1 cellular context compared by ENCODE assay signal in the genomic region with DNA sequence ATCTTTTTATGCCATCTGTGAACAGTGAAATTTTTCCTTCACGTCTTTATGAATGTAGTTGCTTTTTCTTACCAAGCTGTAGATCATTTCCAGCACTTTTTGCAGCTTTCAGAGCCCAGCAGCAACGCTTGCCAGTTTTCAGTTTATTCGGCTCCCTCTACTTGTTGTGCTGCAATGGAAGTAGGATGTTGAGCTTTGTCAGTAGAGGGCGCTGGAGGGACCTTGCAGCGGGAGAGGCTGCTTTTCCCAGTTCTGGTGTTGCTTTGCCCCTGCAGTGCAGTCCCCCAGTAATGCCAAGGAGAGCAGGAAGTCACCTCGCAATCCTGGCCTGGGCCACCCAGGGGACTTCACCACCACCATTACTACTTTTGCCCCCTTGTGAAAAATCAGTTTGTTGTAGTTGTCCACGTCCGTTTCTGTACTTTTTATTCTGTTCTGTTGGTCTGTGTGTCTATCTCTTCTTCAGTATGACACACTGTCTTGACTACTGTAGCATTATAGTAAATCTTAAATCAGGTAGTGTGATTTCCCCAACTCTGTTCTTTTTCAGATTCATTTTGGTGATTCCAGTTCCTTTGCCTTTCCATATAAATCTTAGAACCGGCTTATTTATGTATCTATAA.
TF ChIP-seq lines count a peak whose summit lies in the region.

No MANE protein-coding gene starts in this region.

TF ChIP-seq in GM23338, 12 proteins besides CTCF, POLR2A, EP300 and RAD21 (continued from another document):
- TF ChIP-seq, protein P1, sequence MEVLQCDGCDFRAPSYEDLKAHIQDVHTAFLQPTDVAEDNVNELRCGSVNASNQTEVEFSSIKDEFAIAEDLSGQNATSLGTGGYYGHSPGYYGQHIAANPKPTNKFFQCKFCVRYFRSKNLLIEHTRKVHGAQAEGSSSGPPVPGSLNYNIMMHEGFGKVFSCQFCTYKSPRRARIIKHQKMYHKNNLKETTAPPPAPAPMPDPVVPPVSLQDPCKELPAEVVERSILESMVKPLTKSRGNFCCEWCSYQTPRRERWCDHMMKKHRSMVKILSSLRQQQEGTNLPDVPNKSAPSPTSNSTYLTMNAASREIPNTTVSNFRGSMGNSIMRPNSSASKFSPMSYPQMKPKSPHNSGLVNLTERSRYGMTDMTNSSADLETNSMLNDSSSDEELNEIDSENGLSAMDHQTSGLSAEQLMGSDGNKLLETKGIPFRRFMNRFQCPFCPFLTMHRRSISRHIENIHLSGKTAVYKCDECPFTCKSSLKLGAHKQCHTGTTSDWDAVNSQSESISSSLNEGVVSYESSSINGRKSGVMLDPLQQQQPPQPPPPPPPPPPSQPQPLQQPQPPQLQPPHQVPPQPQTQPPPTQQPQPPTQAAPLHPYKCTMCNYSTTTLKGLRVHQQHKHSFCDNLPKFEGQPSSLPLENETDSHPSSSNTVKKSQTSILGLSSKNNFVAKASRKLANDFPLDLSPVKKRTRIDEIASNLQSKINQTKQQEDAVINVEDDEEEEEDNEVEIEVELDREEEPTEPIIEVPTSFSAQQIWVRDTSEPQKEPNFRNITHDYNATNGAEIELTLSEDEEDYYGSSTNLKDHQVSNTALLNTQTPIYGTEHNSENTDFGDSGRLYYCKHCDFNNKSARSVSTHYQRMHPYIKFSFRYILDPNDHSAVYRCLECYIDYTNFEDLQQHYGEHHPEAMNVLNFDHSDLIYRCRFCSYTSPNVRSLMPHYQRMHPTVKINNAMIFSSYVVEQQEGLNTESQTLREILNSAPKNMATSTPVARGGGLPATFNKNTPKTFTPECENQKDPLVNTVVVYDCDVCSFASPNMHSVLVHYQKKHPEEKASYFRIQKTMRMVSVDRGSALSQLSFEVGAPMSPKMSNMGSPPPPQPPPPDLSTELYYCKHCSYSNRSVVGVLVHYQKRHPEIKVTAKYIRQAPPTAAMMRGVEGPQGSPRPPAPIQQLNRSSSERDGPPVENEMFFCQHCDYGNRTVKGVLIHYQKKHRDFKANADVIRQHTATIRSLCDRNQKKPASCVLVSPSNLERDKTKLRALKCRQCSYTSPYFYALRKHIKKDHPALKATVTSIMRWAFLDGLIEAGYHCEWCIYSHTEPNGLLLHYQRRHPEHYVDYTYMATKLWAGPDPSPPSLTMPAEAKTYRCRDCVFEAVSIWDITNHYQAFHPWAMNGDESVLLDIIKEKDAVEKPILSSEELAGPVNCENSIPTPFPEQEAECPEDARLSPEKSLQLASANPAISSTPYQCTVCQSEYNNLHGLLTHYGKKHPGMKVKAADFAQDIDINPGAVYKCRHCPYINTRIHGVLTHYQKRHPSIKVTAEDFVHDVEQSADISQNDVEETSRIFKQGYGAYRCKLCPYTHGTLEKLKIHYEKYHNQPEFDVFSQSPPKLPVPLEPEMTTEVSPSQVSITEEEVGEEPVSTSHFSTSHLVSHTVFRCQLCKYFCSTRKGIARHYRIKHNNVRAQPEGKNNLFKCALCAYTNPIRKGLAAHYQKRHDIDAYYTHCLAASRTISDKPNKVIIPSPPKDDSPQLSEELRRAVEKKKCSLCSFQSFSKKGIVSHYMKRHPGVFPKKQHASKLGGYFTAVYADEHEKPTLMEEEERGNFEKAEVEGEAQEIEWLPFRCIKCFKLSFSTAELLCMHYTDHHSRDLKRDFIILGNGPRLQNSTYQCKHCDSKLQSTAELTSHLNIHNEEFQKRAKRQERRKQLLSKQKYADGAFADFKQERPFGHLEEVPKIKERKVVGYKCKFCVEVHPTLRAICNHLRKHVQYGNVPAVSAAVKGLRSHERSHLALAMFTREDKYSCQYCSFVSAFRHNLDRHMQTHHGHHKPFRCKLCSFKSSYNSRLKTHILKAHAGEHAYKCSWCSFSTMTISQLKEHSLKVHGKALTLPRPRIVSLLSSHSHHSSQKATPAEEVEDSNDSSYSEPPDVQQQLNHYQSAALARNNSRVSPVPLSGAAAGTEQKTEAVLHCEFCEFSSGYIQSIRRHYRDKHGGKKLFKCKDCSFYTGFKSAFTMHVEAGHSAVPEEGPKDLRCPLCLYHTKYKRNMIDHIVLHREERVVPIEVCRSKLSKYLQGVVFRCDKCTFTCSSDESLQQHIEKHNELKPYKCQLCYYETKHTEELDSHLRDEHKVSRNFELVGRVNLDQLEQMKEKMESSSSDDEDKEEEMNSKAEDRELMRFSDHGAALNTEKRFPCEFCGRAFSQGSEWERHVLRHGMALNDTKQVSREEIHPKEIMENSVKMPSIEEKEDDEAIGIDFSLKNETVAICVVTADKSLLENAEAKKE (CRISPR knock-in tag; IDR thresholded peaks at IDR 0.05): no peak
- TF ChIP-seq EZH2phosphoT487 (IDR thresholded peaks at IDR 0.05; ENCODE audit: unreplicated experiment) (no peak), EZH2 (IDR thresholded peaks at IDR 0.05; ENCODE audit: low read depth, unreplicated experiment) (no peak), STAT1 (IDR thresholded peaks at IDR 0.05; ENCODE audit: unreplicated experiment) (no peak)
- TF ChIP-seq, protein P2, sequence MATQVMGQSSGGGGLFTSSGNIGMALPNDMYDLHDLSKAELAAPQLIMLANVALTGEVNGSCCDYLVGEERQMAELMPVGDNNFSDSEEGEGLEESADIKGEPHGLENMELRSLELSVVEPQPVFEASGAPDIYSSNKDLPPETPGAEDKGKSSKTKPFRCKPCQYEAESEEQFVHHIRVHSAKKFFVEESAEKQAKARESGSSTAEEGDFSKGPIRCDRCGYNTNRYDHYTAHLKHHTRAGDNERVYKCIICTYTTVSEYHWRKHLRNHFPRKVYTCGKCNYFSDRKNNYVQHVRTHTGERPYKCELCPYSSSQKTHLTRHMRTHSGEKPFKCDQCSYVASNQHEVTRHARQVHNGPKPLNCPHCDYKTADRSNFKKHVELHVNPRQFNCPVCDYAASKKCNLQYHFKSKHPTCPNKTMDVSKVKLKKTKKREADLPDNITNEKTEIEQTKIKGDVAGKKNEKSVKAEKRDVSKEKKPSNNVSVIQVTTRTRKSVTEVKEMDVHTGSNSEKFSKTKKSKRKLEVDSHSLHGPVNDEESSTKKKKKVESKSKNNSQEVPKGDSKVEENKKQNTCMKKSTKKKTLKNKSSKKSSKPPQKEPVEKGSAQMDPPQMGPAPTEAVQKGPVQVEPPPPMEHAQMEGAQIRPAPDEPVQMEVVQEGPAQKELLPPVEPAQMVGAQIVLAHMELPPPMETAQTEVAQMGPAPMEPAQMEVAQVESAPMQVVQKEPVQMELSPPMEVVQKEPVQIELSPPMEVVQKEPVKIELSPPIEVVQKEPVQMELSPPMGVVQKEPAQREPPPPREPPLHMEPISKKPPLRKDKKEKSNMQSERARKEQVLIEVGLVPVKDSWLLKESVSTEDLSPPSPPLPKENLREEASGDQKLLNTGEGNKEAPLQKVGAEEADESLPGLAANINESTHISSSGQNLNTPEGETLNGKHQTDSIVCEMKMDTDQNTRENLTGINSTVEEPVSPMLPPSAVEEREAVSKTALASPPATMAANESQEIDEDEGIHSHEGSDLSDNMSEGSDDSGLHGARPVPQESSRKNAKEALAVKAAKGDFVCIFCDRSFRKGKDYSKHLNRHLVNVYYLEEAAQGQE (IDR thresholded peaks at IDR 0.05; ENCODE audit: unreplicated experiment): no peak
